In the genomic region with DNA sequence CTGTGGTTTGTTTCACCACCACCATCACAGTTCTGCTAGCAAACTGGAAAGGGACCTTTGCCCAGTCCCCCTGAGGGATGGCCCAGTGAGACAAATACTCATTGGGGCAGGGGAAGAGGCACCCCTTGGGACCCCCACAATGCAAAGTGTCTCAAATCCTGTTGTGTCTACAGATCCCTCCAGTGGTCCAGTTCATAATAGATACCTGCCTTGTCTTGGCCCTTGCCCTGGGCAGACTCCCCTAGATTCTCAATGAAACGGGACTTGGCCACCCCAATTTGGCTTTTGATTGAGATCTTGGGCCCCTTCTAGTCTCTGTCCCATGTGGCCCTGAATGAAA, we compare ENCODE assay signal across 12 cellular contexts. TPM values are rescaled to one million over a fixed set of nuclear protein-coding genes. Genes with fewer than 3 reads are reported as not detected.
DNase-seq lines count a peak whose midpoint lies in the region; ATAC-seq and TF ChIP-seq lines count a peak whose summit lies in the region.
"Had no signal": no experiment of that assay in that cellular context is flagged by ENCODE, and none has a peak within 500 bp of the region (broad histone marks: within the 10 kb centered on the region; RNA-seq: fewer than 3 reads in every experiment).

No MANE protein-coding gene starts in this region.

- H3K27me3 ChIP-seq in right atrium auricular region (no peaks in the 10 kb centered on the region), neuronal stem cell (ENCODE audit: control insufficient read depth in 3 of 3, insufficient read depth in 3 of 3, low read depth in 1 of 3, low read length in 3 of 3) (peaks cover 0 to 34% (median 0%) of the 10 kb centered on the region in 3 experiments)

- no peak overlapping the region for H3K27ac Mint-ChIP-seq in activated naive CD4-positive, alpha-beta T cell treated with anti-CD3 and anti-CD28 coated beads for 36 hours
- H3K27ac Mint-ChIP-seq in activated CD8-positive, alpha-beta T cell treated with anti-CD3 and anti-CD28 coated beads, Interleukin-2, amount 10 ng/mL, durations not matched to agents 7 days and 5 days, result no peak overlapping the region
- H3K27ac Mint-ChIP-seq: CD4-positive, CD25-positive, alpha-beta regulatory T cell had no signal

- no peaks in the 10 kb centered on the region for H3K79me1 ChIP-seq in neuronal stem cell (ENCODE audit: low read depth, low read length)

- CTCF ChIA-PET in activated naive CD4-positive, alpha-beta T cell treated with anti-CD3 and anti-CD28 coated beads for 36 hours (lab: Charles Lee), result no interaction called here
- CTCF ChIA-PET in activated CD8-positive, alpha-beta T cell treated with anti-CD3 and anti-CD28 coated beads, Interleukin-2, amount 10 ng/mL, durations not matched to agents 7 days and 5 days (lab: Charles Lee), result no interaction called here

- H3K4me3 ChIP-seq in right atrium auricular region, result no peak overlapping the region
- H3K4me3 ChIP-seq in neuronal stem cell (ENCODE audit: low read length in 2 of 2), result no peak overlapping the region
- H3K4me3 ChIP-seq: BLaER1 treated with 17β-estradiol and CSF1 and Interleukin-3, amounts not matched to agents 10 nM and 100 nM had no signal

- no peak overlapping the region for H2BK5ac ChIP-seq in neuronal stem cell (ENCODE audit: low read length)

- no peak overlapping the region for H3K14ac ChIP-seq in neuronal stem cell (ENCODE audit: low read length)

- no CpG with 5 or more reads among the region's 1 CpG for WGBS in neuronal stem cell (ENCODE audit: extremely low coverage in 2 of 2, insufficient read length in 2 of 2, insufficient replicate concordance in 1 of 2), 2 donors

- no peak overlapping the region for H3K9ac ChIP-seq in neuronal stem cell (ENCODE audit: low read depth, low read length, poor library complexity)
- H3K9ac ChIP-seq: BLaER1 treated with 17β-estradiol and CSF1 and Interleukin-3, amounts not matched to agents 10 nM and 100 nM had no signal

- H3K23ac ChIP-seq in neuronal stem cell (ENCODE audit: low read depth, low read length, poor library complexity), result no peak overlapping the region

- H3K4me1 Mint-ChIP-seq in activated naive CD4-positive, alpha-beta T cell treated with anti-CD3 and anti-CD28 coated beads for 36 hours (ENCODE audit: low read depth), result peaks cover 10% of the 10 kb centered on the region
- peaks cover 21% of the 10 kb centered on the region for H3K4me1 Mint-ChIP-seq in activated CD8-positive, alpha-beta T cell treated with anti-CD3 and anti-CD28 coated beads, Interleukin-2, amount 10 ng/mL, durations not matched to agents 7 days and 5 days (ENCODE audit: low read depth)

- H3K36me3 ChIP-seq in right atrium auricular region (no peaks in the 10 kb centered on the region), neuronal stem cell (replicated peaks in 1 of 2; ENCODE audit: control insufficient read depth in 2 of 2, insufficient read depth in 2 of 2, low read length in 2 of 2) (no peaks in the 10 kb centered on the region)
- H3K36me3 ChIP-seq: BLaER1 treated with 17β-estradiol and CSF1 and Interleukin-3, amounts not matched to agents 10 nM and 100 nM had no signal

- no peak overlapping the region for H2BK120ac ChIP-seq in neuronal stem cell (ENCODE audit: low read depth, low read length)

- peaks cover 6% of the 10 kb centered on the region for H3K27me3 Mint-ChIP-seq in activated naive CD4-positive, alpha-beta T cell treated with anti-CD3 and anti-CD28 coated beads for 36 hours (ENCODE audit: low read depth)
- peaks cover 10% of the 10 kb centered on the region for H3K27me3 Mint-ChIP-seq in activated CD8-positive, alpha-beta T cell treated with anti-CD3 and anti-CD28 coated beads, Interleukin-2, amount 10 ng/mL, durations not matched to agents 7 days and 5 days (ENCODE audit: low read depth)

- no peak overlapping the region for H3K4me3 Mint-ChIP-seq in activated naive CD4-positive, alpha-beta T cell treated with anti-CD3 and anti-CD28 coated beads for 36 hours
- H3K4me3 Mint-ChIP-seq in activated CD8-positive, alpha-beta T cell treated with anti-CD3 and anti-CD28 coated beads, Interleukin-2, amount 10 ng/mL, durations not matched to agents 7 days and 5 days, result no peak overlapping the region
- H3K4me3 Mint-ChIP-seq: CD4-positive, CD25-positive, alpha-beta regulatory T cell had no signal

- H3K4me2 ChIP-seq in neuronal stem cell (ENCODE audit: insufficient read depth, low read length, poor library complexity, severe bottlenecking), result no peak overlapping the region

- no peak overlapping the region for H2BK12ac ChIP-seq in neuronal stem cell (ENCODE audit: low read length)

- no peak overlapping the region for H2BK15ac ChIP-seq in neuronal stem cell (ENCODE audit: low read length)

- peaks cover 0 to 16% of the 10 kb centered on the region in 2 donors for H3K4me1 ChIP-seq in right atrium auricular region
- H3K4me1 ChIP-seq in neuronal stem cell (ENCODE audit: control insufficient read depth in 2 of 2, insufficient read depth in 1 of 2, low read depth in 1 of 2, low read length in 2 of 2), result no peaks in the 10 kb centered on the region

- H4K8ac ChIP-seq in neuronal stem cell (ENCODE audit: low read depth, low read length), result no peak overlapping the region

- DNase-seq in cardiac septum (ENCODE audit: low spot score) (peak; percentile 71), right atrium auricular region (ENCODE audit: low spot score) (no peak), neuronal stem cell (ENCODE audit: low spot score) (no peak)
- DNase-seq in activated naive CD4-positive, alpha-beta T cell treated with anti-CD3 and anti-CD28 coated beads for 36 hours, result no peak
- DNase-seq in activated CD8-positive, alpha-beta T cell treated with anti-CD3 and anti-CD28 coated beads, Interleukin-2, amount 10 ng/mL, durations not matched to agents 7 days and 5 days, result no peak
- DNase-seq: ACHN; CD4-positive, CD25-positive, alpha-beta regulatory T cell; DMS53; GF-D8 had no signal

- H3K18ac ChIP-seq in neuronal stem cell (ENCODE audit: low read length), result peak overlapping the region; percentile 67

- no peak for TF ChIP-seq CTCF in right atrium auricular region (IDR thresholded peaks at IDR 0.05)

- H2AFZ ChIP-seq in neuronal stem cell (ENCODE audit: low read length), result no peak overlapping the region

- ATAC-seq in GM19397 (IDR thresholded peaks at IDR 0.05; ENCODE audit: unreplicated experiment), result no peak
- ATAC-seq in activated CD8-positive, alpha-beta T cell treated with anti-CD3 and anti-CD28 coated beads, Interleukin-2, amount 10 ng/mL, durations not matched to agents 7 days and 5 days, result no peak

- no peaks in the 10 kb centered on the region for H3K9me3 Mint-ChIP-seq in activated naive CD4-positive, alpha-beta T cell treated with anti-CD3 and anti-CD28 coated beads for 36 hours
- no peaks in the 10 kb centered on the region for H3K9me3 Mint-ChIP-seq in activated CD8-positive, alpha-beta T cell treated with anti-CD3 and anti-CD28 coated beads, Interleukin-2, amount 10 ng/mL, durations not matched to agents 7 days and 5 days (ENCODE audit: insufficient read depth)
- H3K9me3 Mint-ChIP-seq: CD4-positive, CD25-positive, alpha-beta regulatory T cell had no signal

- peak overlapping the region; percentile 29 for H2AK5ac ChIP-seq in neuronal stem cell (ENCODE audit: low read depth, low read length)

- H3K36me3 Mint-ChIP-seq in activated naive CD4-positive, alpha-beta T cell treated with anti-CD3 and anti-CD28 coated beads for 36 hours (ENCODE audit: low read depth), result no peaks in the 10 kb centered on the region
- H3K36me3 Mint-ChIP-seq in activated CD8-positive, alpha-beta T cell treated with anti-CD3 and anti-CD28 coated beads, Interleukin-2, amount 10 ng/mL, durations not matched to agents 7 days and 5 days (ENCODE audit: low read depth), result no peaks in the 10 kb centered on the region
- H3K36me3 Mint-ChIP-seq: CD4-positive, CD25-positive, alpha-beta regulatory T cell had no signal

- H3K9me3 ChIP-seq in right atrium auricular region, result no peaks in the 10 kb centered on the region
- H3K9me3 ChIP-seq in neuronal stem cell (replicated peaks in 1 of 2; ENCODE audit: control insufficient read depth in 2 of 2, insufficient read depth in 1 of 2, low read depth in 1 of 2, low read length in 2 of 2), result no peaks in the 10 kb centered on the region
- H3K9me3 ChIP-seq: BLaER1 treated with 17β-estradiol and CSF1 and Interleukin-3, amounts not matched to agents 10 nM and 100 nM had no signal

- H3K27ac ChIP-seq in right atrium auricular region, result no peak overlapping the region
- H3K27ac ChIP-seq in neuronal stem cell (replicated peaks; ENCODE audit: low read length), result no peak overlapping the region
- peak overlapping the region; percentile 63 for H3K27ac ChIP-seq in temporal lobe (ENCODE audit: low read depth, low read length)
- H3K27ac ChIP-seq: BLaER1 treated with 17β-estradiol and CSF1 and Interleukin-3, amounts not matched to agents 10 nM and 100 nM had no signal

- no peak overlapping the region for H3K4ac ChIP-seq in neuronal stem cell (ENCODE audit: low read length)

- POLR2A ChIA-PET in activated CD8-positive, alpha-beta T cell treated with anti-CD3 and anti-CD28 coated beads, Interleukin-2, amount 10 ng/mL, durations not matched to agents 7 days and 5 days (lab: Charles Lee), result no interaction called here

- H4K91ac ChIP-seq in neuronal stem cell (ENCODE audit: low read depth, low read length, poor library complexity), result peak overlapping the region; percentile 16

- intact Hi-C loops in cardiac septum (cut with DNase I), result no loop called here
- intact Hi-C loops in activated naive CD4-positive, alpha-beta T cell treated with anti-CD3 and anti-CD28 coated beads for 36 hours (cut with micrococcal nuclease), result loop anchor here (10.0 kb wide), 1 partner anchor 435 kb away; the partner anchor contains the start of gene AMOTL2

RNA-seq across cellular contexts. Expression of gene RAB6B, which starts 43.8 kb away (rescaled TPM):
- total RNA-seq in cardiac septum, result 42.4 TPM
- 10 to 100 TPM in 1 of 2 donors, 1 to 10 TPM in 1; 9.5 to 11.5 TPM for total RNA-seq in right atrium auricular region
- 18.7 TPM for polyA plus RNA-seq in neuronal stem cell (2013, experiment 1 of 2)
- 19.0 TPM for polyA plus RNA-seq in neuronal stem cell (2013, experiment 2 of 2)
- total RNA-seq in temporal lobe, result 88.3 TPM
- total RNA-seq in activated naive CD4-positive, alpha-beta T cell treated with anti-CD3 and anti-CD28 coated beads for 36 hours, result not detected
- 1 to 10 TPM in 1 of 2 experiments, under 1 TPM in 1; 0.68 to 1.2 TPM for total RNA-seq in activated CD8-positive, alpha-beta T cell treated with anti-CD3 and anti-CD28 coated beads, Interleukin-2, amount 10 ng/mL, durations not matched to agents 7 days and 5 days

Comparison
In these comparisons a context has a peak if more than half of its experiments do, and no peak if none do; other contexts are left out.
1. RNA of gene RAB6B, which starts 43.8 kb away (total RNA-seq): 88.3 TPM in temporal lobe (single experiment), 42.4 TPM in cardiac septum (single experiment) and 9.5 to 11.5 TPM in right atrium auricular region; 0.68 to 1.2 TPM in activated CD8-positive, alpha-beta T cell treated with anti-CD3 and anti-CD28 coated beads, Interleukin-2, amount 10 ng/mL, durations not matched to agents 7 days and 5 days and not detected in activated naive CD4-positive, alpha-beta T cell treated with anti-CD3 and anti-CD28 coated beads for 36 hours; every median in the first group is over 4 times any median in the second.